Comparison of ENCODE assay signal across 8 cellular contexts in the genomic region with DNA sequence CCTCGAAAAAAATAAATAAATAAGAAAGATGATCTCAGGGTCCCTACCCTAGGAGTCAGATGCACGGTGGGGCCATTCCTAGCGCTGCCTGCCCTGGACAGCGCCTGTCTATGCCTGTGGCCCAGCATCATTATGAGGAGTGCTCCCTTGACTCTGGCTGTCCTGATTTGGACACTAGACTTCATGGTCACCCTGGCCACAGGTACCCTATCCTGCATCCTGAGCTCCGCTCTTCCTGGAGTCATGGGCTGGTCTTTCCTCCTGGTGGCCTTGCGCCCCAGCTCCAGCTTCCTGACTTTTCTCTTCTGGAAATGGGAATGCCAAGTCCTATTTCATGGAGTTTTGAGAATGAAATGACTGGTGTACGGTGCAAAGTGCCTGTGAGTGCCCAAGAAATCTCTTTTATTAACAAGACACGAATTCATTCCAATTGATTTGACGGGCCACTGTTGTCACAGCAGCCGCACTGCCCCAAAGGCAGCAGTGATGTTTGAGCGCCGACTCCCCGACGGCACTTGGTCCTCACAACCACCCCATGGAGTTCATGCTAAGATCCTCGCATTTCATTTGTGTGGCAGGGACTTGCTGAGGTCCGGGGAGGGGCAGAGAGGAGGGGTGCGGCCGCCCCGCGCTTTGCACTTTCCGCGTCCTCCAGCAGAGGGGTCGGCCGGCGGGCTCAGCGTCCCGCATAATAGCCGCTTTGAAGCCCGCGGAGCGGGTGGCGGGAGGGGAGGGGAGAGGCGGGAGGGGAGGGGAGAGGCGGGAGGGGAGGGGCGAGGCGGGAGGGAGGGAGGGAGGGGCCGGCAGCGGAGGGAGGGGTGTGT. TPM values are rescaled to one million over a fixed set of nuclear protein-coding genes. Genes with fewer than 3 reads are reported as not detected.
DNase-seq lines count a peak whose midpoint lies in the region; ATAC-seq and TF ChIP-seq lines count a peak whose summit lies in the region.

No MANE protein-coding gene starts in this region.

- peaks cover 33% of the 10 kb centered on the region for H3K27me3 Mint-ChIP-seq in activated CD4-positive, alpha-beta memory T cell treated with anti-CD3 and anti-CD28 coated beads, Interleukin-2, amount 10 ng/mL, durations not matched to agents 7 days and 5 days
- H3K27me3 Mint-ChIP-seq in osteocyte (ENCODE audit: unreplicated experiment): peaks cover 4% of the 10 kb centered on the region

- no peak overlapping the region for H3K27ac Mint-ChIP-seq in activated CD4-positive, alpha-beta memory T cell treated with anti-CD3 and anti-CD28 coated beads, Interleukin-2, amount 10 ng/mL, durations not matched to agents 7 days and 5 days
- no peak overlapping the region for H3K27ac Mint-ChIP-seq in osteocyte (ENCODE audit: unreplicated experiment)

- H3K4me1 Mint-ChIP-seq in activated CD4-positive, alpha-beta memory T cell treated with anti-CD3 and anti-CD28 coated beads, Interleukin-2, amount 10 ng/mL, durations not matched to agents 7 days and 5 days: peaks cover 18% of the 10 kb centered on the region
- H3K4me1 Mint-ChIP-seq in osteocyte (ENCODE audit: unreplicated experiment): peaks cover 38% of the 10 kb centered on the region

- no peak for ATAC-seq in GM21390 (IDR thresholded peaks at IDR 0.05; ENCODE audit: unreplicated experiment)
- ATAC-seq in HG03108 (IDR thresholded peaks at IDR 0.05; ENCODE audit: unreplicated experiment): no peak

- H3K36me3 Mint-ChIP-seq in activated CD4-positive, alpha-beta memory T cell treated with anti-CD3 and anti-CD28 coated beads, Interleukin-2, amount 10 ng/mL, durations not matched to agents 7 days and 5 days (ENCODE audit: low read depth): peaks cover 2% of the 10 kb centered on the region
- H3K36me3 Mint-ChIP-seq in osteocyte (ENCODE audit: unreplicated experiment): no peaks in the 10 kb centered on the region

- DNase-seq in HuH-7 (ENCODE audit: low spot score) (peak; percentile 94), fibroblast of villous mesenchyme (ENCODE audit: low read depth) (no peak), osteocyte (ENCODE audit: extremely low spot score, unreplicated experiment) (no peak), HCEC 1CT (no peak)
- no peak for DNase-seq in activated CD4-positive, alpha-beta memory T cell treated with anti-CD3 and anti-CD28 coated beads, Interleukin-2, amount 10 ng/mL, durations not matched to agents 7 days and 5 days

- TF ChIP-seq CTCF in fibroblast of villous mesenchyme (IDR thresholded peaks at IDR 0.05; ENCODE audit: insufficient read depth, low read depth, low read length) (no peak), osteocyte (IDR thresholded peaks at IDR 0.05) (no peak)

- peak overlapping the region; percentile 45 for H3K4me3 Mint-ChIP-seq in activated CD4-positive, alpha-beta memory T cell treated with anti-CD3 and anti-CD28 coated beads, Interleukin-2, amount 10 ng/mL, durations not matched to agents 7 days and 5 days
- H3K4me3 Mint-ChIP-seq in osteocyte (ENCODE audit: unreplicated experiment): peak overlapping the region; percentile 61

- no peaks in the 10 kb centered on the region for H3K9me3 ChIP-seq in BLaER1 treated with 17β-estradiol and CSF1 and Interleukin-3, amounts not matched to agents 10 nM and 100 nM (replicated peaks in 1 of 11)

- POLR2A ChIA-PET in activated CD4-positive, alpha-beta memory T cell treated with anti-CD3 and anti-CD28 coated beads, Interleukin-2, amount 10 ng/mL, durations not matched to agents 7 days and 5 days (lab: Charles Lee): interaction anchor here (0.9 kb wide), 1 partner anchor 29 kb away, joined by 3 read pairs; the partner anchor contains the start of gene NUP214

- H3K27me3 ChIP-seq in BLaER1 treated with 17β-estradiol and CSF1 and Interleukin-3, amounts not matched to agents 10 nM and 100 nM: peaks cover 37 to 52% (median 42%) of the 10 kb centered on the region in 11 experiments

- H3K9ac ChIP-seq in BLaER1 treated with 17β-estradiol and CSF1 and Interleukin-3, amounts not matched to agents 10 nM and 100 nM: peak overlapping the region in 8 of 11 experiments; percentile 11 to 81 (median 72); a peak in 13 of 22 replicates

- H3K27ac ChIP-seq in BLaER1 treated with 17β-estradiol and CSF1 and Interleukin-3, amounts not matched to agents 10 nM and 100 nM: no peak overlapping the region

- no peaks in the 10 kb centered on the region for H3K36me3 ChIP-seq in BLaER1 treated with 17β-estradiol and CSF1 and Interleukin-3, amounts not matched to agents 10 nM and 100 nM

- peaks cover 0 to 36% (median 0%) of the 10 kb centered on the region in 11 experiments; a peak in 6 of 22 replicates for H4K20me1 ChIP-seq in BLaER1 treated with 17β-estradiol and CSF1 and Interleukin-3, amounts not matched to agents 10 nM and 100 nM

- H3K9me3 Mint-ChIP-seq in activated CD4-positive, alpha-beta memory T cell treated with anti-CD3 and anti-CD28 coated beads, Interleukin-2, amount 10 ng/mL, durations not matched to agents 7 days and 5 days: no peaks in the 10 kb centered on the region
- no peaks in the 10 kb centered on the region for H3K9me3 Mint-ChIP-seq in osteocyte (ENCODE audit: unreplicated experiment)

- CTCF ChIA-PET in activated CD4-positive, alpha-beta memory T cell treated with anti-CD3 and anti-CD28 coated beads, Interleukin-2, amount 10 ng/mL, durations not matched to agents 7 days and 5 days (lab: Charles Lee): interaction anchor here (1.5 to 1.7 kb wide), 2 partner anchors 37 to 226 kb away, joined by 3 to 4 read pairs; no protein-coding TSS in a partner anchor

- peak overlapping the region; percentile 56 to 78 (median 70) for H3K4me3 ChIP-seq in BLaER1 treated with 17β-estradiol and CSF1 and Interleukin-3, amounts not matched to agents 10 nM and 100 nM
- H3K4me3 ChIP-seq in fibroblast of villous mesenchyme (ENCODE audit: low read depth, low read length): peak overlapping the region; percentile 33

- peaks cover 17 to 56% (median 50%) of the 10 kb centered on the region in 10 experiments; a peak in 19 of 20 replicates for H3K4me1 ChIP-seq in BLaER1 treated with 17β-estradiol and CSF1 and Interleukin-3, amounts not matched to agents 10 nM and 100 nM

- H3K4me2 ChIP-seq in BLaER1 treated with 17β-estradiol and CSF1 and Interleukin-3, amounts not matched to agents 10 nM and 100 nM: peak overlapping the region; percentile 92 to 100 (median 99)

RNA-seq across cellular contexts. Expression of gene AIF1L, which starts 0.5 kb away (rescaled TPM):
- under 1 TPM; 0.30 to 0.50 TPM for total RNA-seq in activated CD4-positive, alpha-beta memory T cell treated with anti-CD3 and anti-CD28 coated beads, Interleukin-2, amount 10 ng/mL, durations not matched to agents 7 days and 5 days
- total RNA-seq in fibroblast of villous mesenchyme: 0.32 and 0.43 TPM in 2 replicates
- 26.3 and 31.1 TPM in 2 replicates for total RNA-seq in osteocyte

RNA-seq across cellular contexts. Expression of gene NUP214, which starts 29.5 kb away (rescaled TPM):
- total RNA-seq in activated CD4-positive, alpha-beta memory T cell treated with anti-CD3 and anti-CD28 coated beads, Interleukin-2, amount 10 ng/mL, durations not matched to agents 7 days and 5 days: 10 to 100 TPM; 43.8 to 51.3 TPM
- total RNA-seq in fibroblast of villous mesenchyme: 16.4 and 17.1 TPM in 2 replicates
- 45.4 and 51.5 TPM in 2 replicates for total RNA-seq in osteocyte

Comparison
In these comparisons a context has a peak if more than half of its experiments do, and no peak if none do; other contexts are left out.
1. RNA of gene AIF1L, which starts 0.5 kb away (total RNA-seq): 26.3 to 31.1 TPM in osteocyte; 0.30 to 0.50 TPM in activated CD4-positive, alpha-beta memory T cell treated with anti-CD3 and anti-CD28 coated beads, Interleukin-2, amount 10 ng/mL, durations not matched to agents 7 days and 5 days and 0.32 to 0.43 TPM in fibroblast of villous mesenchyme; every median in the first group is over 10 times any median in the second.